ENCODE assay signal across 11 cellular contexts in genomic region chr18:74456409-74457042, GRCh38. TPM values are rescaled to one million over a fixed set of nuclear protein-coding genes. Genes with fewer than 3 reads are reported as not detected.
DNase-seq lines count a peak whose midpoint lies in the region.
"Had no signal": no experiment of that assay in that cellular context is flagged by ENCODE, and none has a peak within 500 bp of the region (broad histone marks: within the 10 kb centered on the region; RNA-seq: fewer than 3 reads in every experiment).

No MANE protein-coding gene starts in this region.

- 1% methylated on average over 66 of the region's 66 CpGs for WGBS in ectodermal cell, 2 experiments
- 1% methylated on average over 36 to 47 of the region's 66 CpGs for WGBS in mesodermal cell (ENCODE audit: insufficient coverage in 2 of 2), 2 experiments
- WGBS in thymus: under 1% methylated on average over 66 of the region's 66 CpGs

- H3K9me3 ChIP-seq in ectodermal cell (ENCODE audit: control insufficient read depth, low read length): no peaks in the 10 kb centered on the region
- no peaks in the 10 kb centered on the region for H3K9me3 ChIP-seq in mesodermal cell (ENCODE audit: control insufficient read depth, low read length)
- no peaks in the 10 kb centered on the region for H3K9me3 ChIP-seq in thymus (ENCODE audit: control insufficient read depth)

- H3K27me3 ChIP-seq in ectodermal cell (ENCODE audit: control insufficient read depth, insufficient read depth, low read length, poor library complexity, severe bottlenecking) (peaks cover 43% of the 10 kb centered on the region), thymus (ENCODE audit: control insufficient read depth, insufficient read depth) (peaks cover 36% of the 10 kb centered on the region)

- H3K36me3 ChIP-seq in ectodermal cell (ENCODE audit: control insufficient read depth, insufficient read depth, low read length) (no peaks in the 10 kb centered on the region), mesodermal cell (ENCODE audit: control insufficient read depth, insufficient read depth, low read length) (no peaks in the 10 kb centered on the region), thymus (ENCODE audit: control insufficient read depth, insufficient read depth) (no peaks in the 10 kb centered on the region)

- H3K27ac ChIP-seq in ectodermal cell (ENCODE audit: insufficient read depth, low read depth, low read length, poor library complexity, severe bottlenecking) (no peak overlapping the region), mesodermal cell (ENCODE audit: low read depth, low read length, severe bottlenecking) (no peak overlapping the region), thymus (ENCODE audit: low read depth) (peak overlapping the region; percentile 52)
- H3K27ac ChIP-seq: VCaP had no signal

- DNase-seq in NCI-H146 (lab: John Stamatoyannopoulos, UW) (peak; percentile 12), NCI-H146 treated with DMSO at 0.1 percent for 48 hours (lab: John Stamatoyannopoulos, UW; ENCODE audit: unreplicated experiment) (no peak), HCEC 1CT (no peak), AG20443 (ENCODE audit: low spot score) (no peak), NOMO-1 treated with DMSO at 0.1 percent for 48 hours (lab: John Stamatoyannopoulos, UW; ENCODE audit: unreplicated experiment) (no peak)
- DNase-seq: dermis blood vessel endothelial cell, NCI-H226 had no signal

- peak overlapping the region; percentile 63 for H3K4me3 ChIP-seq in ectodermal cell (ENCODE audit: insufficient read depth, low read depth, low read length)
- H3K4me3 ChIP-seq in mesodermal cell (ENCODE audit: extremely low read depth, insufficient read depth, low read length, poor library complexity, severe bottlenecking): peak overlapping the region; percentile 43
- H3K4me3 ChIP-seq in thymus (ENCODE audit: low read length): peak overlapping the region; percentile 47

- H3K4me1 ChIP-seq in ectodermal cell (ENCODE audit: control insufficient read depth, insufficient read depth, low read length) (peaks cover 33% of the 10 kb centered on the region), mesodermal cell (ENCODE audit: control insufficient read depth, insufficient read depth, low read length, poor library complexity, severe bottlenecking) (peaks cover 13% of the 10 kb centered on the region), thymus (ENCODE audit: control insufficient read depth, insufficient read depth, low read length) (no peaks in the 10 kb centered on the region)

RNA-seq across cellular contexts. Expression of gene DIPK1C, which starts 0.6 kb away (rescaled TPM):
- polyA plus RNA-seq in ectodermal cell (2013, experiment 1 of 4): 1.2 TPM
- polyA plus RNA-seq in ectodermal cell (2013, experiment 2 of 4): 3.3 TPM
- 1.6 TPM for polyA plus RNA-seq in ectodermal cell (2013, experiment 3 of 4)
- 4.0 TPM for polyA plus RNA-seq in ectodermal cell (2013, experiment 4 of 4)
- polyA plus RNA-seq in mesodermal cell (2013, experiment 1 of 2): 0.92 TPM
- polyA plus RNA-seq in mesodermal cell (2013, experiment 2 of 2): 0.30 TPM
- 26.4 TPM for polyA plus RNA-seq in thymus

RNA-seq across cellular contexts. Expression of gene CNDP2, which starts 39.6 kb away (rescaled TPM):
- 158 TPM for polyA plus RNA-seq in ectodermal cell (2013, experiment 1 of 4)
- 160 TPM for polyA plus RNA-seq in ectodermal cell (2013, experiment 2 of 4)
- polyA plus RNA-seq in ectodermal cell (2013, experiment 3 of 4): 92.5 TPM
- 101 TPM for polyA plus RNA-seq in ectodermal cell (2013, experiment 4 of 4)
- polyA plus RNA-seq in mesodermal cell (2013, experiment 1 of 2): 82.4 TPM
- polyA plus RNA-seq in mesodermal cell (2013, experiment 2 of 2): 71.5 TPM
- polyA plus RNA-seq in thymus: 129 TPM
